17 cellular contexts compared by ENCODE assay signal in genomic region chr10:115882021-115882420, GRCh38.
DNase-seq lines count a peak whose midpoint lies in the region; ATAC-seq, FAIRE-seq and TF ChIP-seq lines count a peak whose summit lies in the region.
"Had no signal": no experiment of that assay in that cellular context is flagged by ENCODE, and none has a peak within 500 bp of the region (broad histone marks: within the 10 kb centered on the region; RNA-seq: fewer than 3 reads in every experiment).

No MANE protein-coding gene starts in this region.

- H3K4me3 ChIP-seq in H1 (ENCODE audit: extremely low read depth in 1 of 4, insufficient read depth in 2 of 4, low read depth in 3 of 4, low read length in 4 of 4) = no peak overlapping the region
- no peak overlapping the region for H3K4me3 ChIP-seq in pancreas
- H3K4me3 ChIP-seq: BLaER1, GM12878 had no signal

- no peak for ATAC-seq in pancreas
- ATAC-seq: GM12878 had no signal

- POLR2A ChIA-PET in H1 (lab: Charles Lee; ENCODE audit: partially characterized antibody) = no interaction called here

- H3K23me2 ChIP-seq in H1 (ENCODE audit: low read depth, low read length) = no peaks in the 10 kb centered on the region

- intact Hi-C loops in pancreas (cut with DNase I) = no loop called here

- no peak overlapping the region for H3K18ac ChIP-seq in H1 (ENCODE audit: extremely low read depth, low read length)

- CTCF ChIA-PET in H1 (lab: Charles Lee; ENCODE audit: partially characterized antibody) = interaction anchor here (1.6 kb wide), 1 partner anchor 52 kb away, joined by 5 read pairs; no protein-coding TSS in a partner anchor

- no peak overlapping the region for H2BK20ac ChIP-seq in H1 (ENCODE audit: low read length)

- DNase-seq in NCI-H748 (lab: John Stamatoyannopoulos, UW; ENCODE audit: unreplicated experiment) (peak; percentile 26), NCI-H748 treated with DMSO at 0.1 percent for 48 hours (lab: John Stamatoyannopoulos, UW) (no peak), NCI-H345 (lab: John Stamatoyannopoulos, UW) (peak; percentile 69), H1 (ENCODE audit: low read depth in 1 of 2, low spot score in 2 of 2) (no peak), GDM1 (lab: John Stamatoyannopoulos, UW) (no peak), type B pancreatic cell (ENCODE audit: extremely low spot score, unreplicated experiment) (no peak), pancreas (no peak)
- DNase-seq: 8988T; AML-193; CD8-positive, alpha-beta memory T cell; DMS53; HCEC 1CT; HFFc6 had no signal

- TF ChIP-seq RAD21 in H1 (IDR thresholded peaks at IDR 0.05 in 1 of 2, conservative IDR thresholded peaks at IDR 0.05 in 1 of 2; ENCODE audit: low read depth in 2 of 2, low read length in 2 of 2) = no peak

- no peak overlapping the region for H3K4me2 ChIP-seq in H1 (ENCODE audit: insufficient read depth in 1 of 2, low read depth in 2 of 2, low read length in 2 of 2)
- H3K4me2 ChIP-seq: BLaER1 had no signal

- H2BK120ac ChIP-seq in H1 (replicated peaks; ENCODE audit: low read depth, low read length) = no peak overlapping the region

- no peak for TF ChIP-seq EP300 in H1 (IDR thresholded peaks at IDR 0.05; ENCODE audit: borderline replicate concordance in 1 of 2, low read depth in 2 of 2, low read length in 2 of 2)

- H2AFZ ChIP-seq in H1 (ENCODE audit: low read length) = no peak overlapping the region

- no peak overlapping the region for H3K27ac Mint-ChIP-seq in type B pancreatic cell
- H3K27ac Mint-ChIP-seq: CD8-positive, alpha-beta memory T cell; HFFc6 had no signal

- no peak overlapping the region for H3K23ac ChIP-seq in H1 (ENCODE audit: insufficient read length)

- no peak overlapping the region for H2BK15ac ChIP-seq in H1 (ENCODE audit: low read length)

- peaks cover 8% of the 10 kb centered on the region for H3K4me1 Mint-ChIP-seq in type B pancreatic cell (ENCODE audit: unreplicated experiment)
- H3K4me1 Mint-ChIP-seq: CD8-positive, alpha-beta memory T cell had no signal

- H2AK5ac ChIP-seq in H1 (ENCODE audit: low read depth, low read length) = no peak overlapping the region

- H4K5ac ChIP-seq in H1 (ENCODE audit: insufficient read length, low read depth, low read length) = no peak overlapping the region

- H4K20me1 ChIP-seq in H1 (replicated peaks in 1 of 2; ENCODE audit: control insufficient read depth in 1 of 2, insufficient read depth in 2 of 2, low read length in 2 of 2) = no peaks in the 10 kb centered on the region
- H4K20me1 ChIP-seq: BLaER1 had no signal

- H3K36me3 Mint-ChIP-seq in type B pancreatic cell = no peaks in the 10 kb centered on the region
- H3K36me3 Mint-ChIP-seq: CD8-positive, alpha-beta memory T cell had no signal

- FAIRE-seq in H1 (lab: Jason Lieb, UNC) (no peak), pancreas (lab: Jason Lieb, UNC) (no peak)
- FAIRE-seq: GM12878, GM18507 had no signal

- H3K79me1 ChIP-seq in H1 (ENCODE audit: low read depth, low read length) = no peaks in the 10 kb centered on the region

- peaks cover 1 to 25% (median 12%) of the 10 kb centered on the region in 4 experiments; a peak in 5 of 7 replicates for H3K27me3 ChIP-seq in H1 (replicated peaks in 1 of 4; ENCODE audit: control insufficient read depth in 3 of 4, extremely low read depth in 1 of 4, insufficient read depth in 3 of 4, low read length in 3 of 4)
- H3K27me3 ChIP-seq in pancreas = no peaks in the 10 kb centered on the region
- H3K27me3 ChIP-seq: BLaER1 had no signal

- no peak for TF ChIP-seq POLR2A in H1 (IDR thresholded peaks at IDR 0.05; ENCODE audit: control extremely low read depth in 1 of 2, low read depth in 2 of 2, low read length in 2 of 2)

- H3K4me3 Mint-ChIP-seq in type B pancreatic cell = no peak overlapping the region
- H3K4me3 Mint-ChIP-seq: CD8-positive, alpha-beta memory T cell; HFFc6 had no signal

- no peak overlapping the region for H3K27ac ChIP-seq in H1 (ENCODE audit: low read depth, low read length)
- no peak overlapping the region for H3K27ac ChIP-seq in pancreas
- H3K27ac ChIP-seq: BLaER1, HL-60 had no signal

- H3K9me3 ChIP-seq in H1 (ENCODE audit: insufficient read depth in 2 of 2, low read depth in 1 of 2, low read length in 1 of 2) = no peaks in the 10 kb centered on the region
- H3K9me3 ChIP-seq in pancreas = no peaks in the 10 kb centered on the region
- H3K9me3 ChIP-seq: BLaER1 had no signal

- WGBS in H1 (ENCODE audit: extremely low coverage in 1 of 2, insufficient coverage in 1 of 2, insufficient read length in 1 of 2, insufficient replicate concordance in 2 of 2, low coverage in 1 of 2, low lambda C conversion rate in 2 of 2, missing lambda C conversion rate in 1 of 2), 2 experiments = 49% methylated on average over 4 of the region's 4 CpGs; no CpG with 5 or more reads in 1 of the 2 experiments
- 79 to 89% methylated on average over 4 of the region's 4 CpGs for WGBS in pancreas, 2 donors

- no peaks in the 10 kb centered on the region for H3K36me3 ChIP-seq in H1 (ENCODE audit: control insufficient read depth in 2 of 4, insufficient read depth in 4 of 4, low read length in 3 of 4)
- no peaks in the 10 kb centered on the region for H3K36me3 ChIP-seq in pancreas
- H3K36me3 ChIP-seq: BLaER1 had no signal

- no peak for TF ChIP-seq CTCF in H1 (IDR thresholded peaks at IDR 0.05; ENCODE audit: control extremely low read depth in 1 of 3, insufficient read depth in 1 of 3, low read depth in 1 of 3, low read length in 3 of 3)
- TF ChIP-seq CTCF in type B pancreatic cell (conservative IDR thresholded peaks at IDR 0.05) = no peak
- TF ChIP-seq CTCF in pancreas (IDR thresholded peaks at IDR 0.05) = no peak

- no peak overlapping the region for H2BK5ac ChIP-seq in H1 (ENCODE audit: low read depth, low read length)

- no peak overlapping the region for H3K4ac ChIP-seq in H1 (replicated peaks; ENCODE audit: insufficient read length, low read depth, low read length)

- no peak overlapping the region for H3K9ac ChIP-seq in H1 (replicated peaks in 1 of 4; ENCODE audit: extremely low read depth in 1 of 4, low read depth in 3 of 4, low read length in 3 of 4)
- H3K9ac ChIP-seq: BLaER1 had no signal

- H3K27me3 Mint-ChIP-seq in type B pancreatic cell = peaks cover 4% of the 10 kb centered on the region
- H3K27me3 Mint-ChIP-seq: CD8-positive, alpha-beta memory T cell had no signal

- H3K79me2 ChIP-seq in H1 (ENCODE audit: control insufficient read depth in 1 of 2, insufficient read depth in 2 of 2, low read length in 2 of 2) = no peaks in the 10 kb centered on the region

- H3K4me1 ChIP-seq in H1 (replicated peaks in 1 of 4; ENCODE audit: control insufficient read depth in 3 of 4, insufficient read depth in 4 of 4, low read length in 3 of 4) = peaks cover 0 to 6% (median 2%) of the 10 kb centered on the region in 4 experiments; a peak in 3 of 7 replicates
- H3K4me1 ChIP-seq in pancreas = no peaks in the 10 kb centered on the region
- H3K4me1 ChIP-seq: BLaER1 had no signal

- H3K14ac ChIP-seq in H1 (ENCODE audit: insufficient read length) = no peak overlapping the region

- H3K9me3 Mint-ChIP-seq in type B pancreatic cell = peaks cover 3% of the 10 kb centered on the region
- H3K9me3 Mint-ChIP-seq: HFFc6 had no signal

- H3K56ac ChIP-seq in H1 (replicated peaks; ENCODE audit: insufficient read length, low read depth, low read length) = no peak overlapping the region

- H4K8ac ChIP-seq in H1 (ENCODE audit: extremely low read depth, insufficient read depth, low read length) = no peak overlapping the region

- H4K91ac ChIP-seq in H1 (replicated peaks; ENCODE audit: insufficient read length, low read length) = no peak overlapping the region

- no peak overlapping the region for H2BK12ac ChIP-seq in H1 (ENCODE audit: low read depth, low read length)

TF ChIP-seq in H1, 55 proteins besides CTCF, POLR2A, EP300 and RAD21:
- TF ChIP-seq BACH1 (IDR thresholded peaks at IDR 0.05; ENCODE audit: low read length) (no peak), NANOG (IDR thresholded peaks at IDR 0.05; ENCODE audit: insufficient read depth, low read depth, low read length, poor library complexity, severe bottlenecking) (peak; percentile 48)

Comparison
In these comparisons a context has a peak if more than half of its experiments do, and no peak if none do; other contexts are left out.
1. DNase-seq: peak in NCI-H748 (single experiment) and NCI-H345 (single experiment); none in NCI-H748 treated with DMSO at 0.1 percent for 48 hours (single experiment), H1 (0 of 2), GDM1 (single experiment), type B pancreatic cell (single experiment) and pancreas (0 of 6).